ENCODE assay signal across 8 cellular contexts in genomic region chr1:149158308-149158707, GRCh38. TPM values are rescaled to one million over a fixed set of nuclear protein-coding genes. Genes with fewer than 3 reads are reported as not detected.
DNase-seq lines count a peak whose midpoint lies in the region; ATAC-seq, FAIRE-seq and TF ChIP-seq lines count a peak whose summit lies in the region.
"Not testable (repeated sequence)": the region's sequence is repeated elsewhere in the genome, so short reads cannot be mapped to it uniquely, and the experiment has no call there.

No MANE protein-coding gene starts in this region.

- H3K27me3 ChIP-seq in CD8-positive, alpha-beta memory T cell (ENCODE audit: insufficient read depth, low read length, poor library complexity, severe bottlenecking); RWPE2 (ENCODE audit: insufficient read depth, poor library complexity, severe bottlenecking); bronchial epithelial cell (ENCODE audit: control insufficient read depth, insufficient read depth, low read length); keratinocyte (ENCODE audit: control insufficient read depth, extremely low read depth, insufficient read depth, low read length); skeletal muscle tissue (ENCODE audit: control insufficient read depth in 3 of 3, insufficient read depth in 3 of 3, low read length in 3 of 3): not testable (repeated sequence)

- not testable (repeated sequence) for H3K4me1 ChIP-seq in CD8-positive, alpha-beta memory T cell (ENCODE audit: insufficient read depth, low read length); RWPE2 (ENCODE audit: insufficient read depth, poor library complexity, severe bottlenecking); keratinocyte (ENCODE audit: control insufficient read depth, extremely low read depth, insufficient read depth, low read length); skeletal muscle tissue (ENCODE audit: control insufficient read depth in 3 of 3, insufficient read depth in 3 of 3, low read length in 3 of 3)

- H3K4me1 Mint-ChIP-seq in CD8-positive, alpha-beta memory T cell = peaks cover 13 to 20% (median 18%) of the 10 kb centered on the region in 3 donors
- not testable (repeated sequence) for H3K4me1 Mint-ChIP-seq in activated naive CD4-positive, alpha-beta T cell treated with anti-CD3 and anti-CD28 coated beads for 36 hours (ENCODE audit: low read depth); natural killer cell

- not testable (repeated sequence) for H3K9me3 Mint-ChIP-seq in CD8-positive, alpha-beta memory T cell; activated naive CD4-positive, alpha-beta T cell treated with anti-CD3 and anti-CD28 coated beads for 36 hours; natural killer cell

- H3K36me3 ChIP-seq in CD8-positive, alpha-beta memory T cell (ENCODE audit: insufficient read depth, low read length); RWPE2 (ENCODE audit: low read depth); bronchial epithelial cell (ENCODE audit: control insufficient read depth, insufficient read depth, low read length); keratinocyte (ENCODE audit: control insufficient read depth in 2 of 2, extremely low read depth in 1 of 2, insufficient read depth in 2 of 2, low read length in 2 of 2); skeletal muscle tissue (ENCODE audit: control insufficient read depth in 3 of 3, insufficient read depth in 3 of 3, low read length in 3 of 3): not testable (repeated sequence)

- not testable (repeated sequence) for H3K9me3 ChIP-seq in CD8-positive, alpha-beta memory T cell (ENCODE audit: low read length); RWPE2 (ENCODE audit: severe bottlenecking); keratinocyte (ENCODE audit: control insufficient read depth, low read depth, low read length); skeletal muscle tissue (ENCODE audit: control insufficient read depth in 3 of 3, low read length in 3 of 3)

- dilution Hi-C loops in keratinocyte (cut with MboI; ENCODE audit: extremely low pct_ligation_motif_present, low sequenced_read_pairs) = not testable (repeated sequence)

- not testable (repeated sequence) for TF ChIP-seq CTCF in RWPE2 (IDR thresholded peaks at IDR 0.05; ENCODE audit: poor library complexity, severe bottlenecking); bronchial epithelial cell (IDR thresholded peaks at IDR 0.05; ENCODE audit: insufficient read depth, low read length, severe bottlenecking); keratinocyte (optimal IDR thresholded peaks at IDR 0.05 in 1 of 3, IDR thresholded peaks at IDR 0.05 in 1 of 3, conservative IDR thresholded peaks at IDR 0.05 in 1 of 3; ENCODE audit: extremely low read depth in 1 of 3, insufficient read depth in 2 of 3, low read length in 3 of 3); natural killer cell (IDR thresholded peaks at IDR 0.05)

- not testable (repeated sequence) for FAIRE-seq in bronchial epithelial cell (lab: Jason Lieb, UNC)
- peak; percentile 5 for FAIRE-seq in keratinocyte (lab: Jason Lieb, UNC)

- H3K4me3 ChIP-seq in CD8-positive, alpha-beta memory T cell (ENCODE audit: low read length); RWPE2 (ENCODE audit: severe bottlenecking); bronchial epithelial cell (ENCODE audit: low read depth, low read length); keratinocyte (ENCODE audit: control insufficient read depth in 2 of 3, extremely low read depth in 1 of 3, insufficient read depth in 2 of 3, low read depth in 1 of 3, low read length in 3 of 3); skeletal muscle tissue (ENCODE audit: low read length in 3 of 3): not testable (repeated sequence)

- POLR2A ChIA-PET in CD8-positive, alpha-beta memory T cell (lab: Charles Lee) = not testable (repeated sequence)

- H3K9me1 ChIP-seq in keratinocyte (ENCODE audit: control insufficient read depth, extremely low read depth, insufficient read depth, low read length) = not testable (repeated sequence)

- H3K4me2 ChIP-seq in keratinocyte (ENCODE audit: control insufficient read depth, extremely low read depth, insufficient read depth, low read depth, low read length) = not testable (repeated sequence)

- H3K27me3 Mint-ChIP-seq in CD8-positive, alpha-beta memory T cell; activated naive CD4-positive, alpha-beta T cell treated with anti-CD3 and anti-CD28 coated beads for 36 hours (ENCODE audit: low read depth); natural killer cell (ENCODE audit: low read depth in 2 of 2): not testable (repeated sequence)

- not testable (repeated sequence) for H3K36me3 Mint-ChIP-seq in CD8-positive, alpha-beta memory T cell; activated naive CD4-positive, alpha-beta T cell treated with anti-CD3 and anti-CD28 coated beads for 36 hours (ENCODE audit: low read depth); natural killer cell

- H3K9ac ChIP-seq in keratinocyte (ENCODE audit: control insufficient read depth, extremely low read depth, insufficient read depth, low read length); skeletal muscle tissue (ENCODE audit: low read depth in 1 of 3, low read length in 3 of 3): not testable (repeated sequence)

- intact Hi-C loops in activated naive CD4-positive, alpha-beta T cell treated with anti-CD3 and anti-CD28 coated beads for 36 hours (cut with micrococcal nuclease); natural killer cell (cut with micrococcal nuclease): not testable (repeated sequence)

- peak overlapping the region in 2 of 7 donors; percentile 27 to 41 for H3K4me3 Mint-ChIP-seq in CD8-positive, alpha-beta memory T cell
- H3K4me3 Mint-ChIP-seq in activated naive CD4-positive, alpha-beta T cell treated with anti-CD3 and anti-CD28 coated beads for 36 hours = not testable (repeated sequence)
- peak overlapping the region; percentile 62 for H3K4me3 Mint-ChIP-seq in natural killer cell

- CTCF ChIA-PET in CD8-positive, alpha-beta memory T cell (lab: Charles Lee); activated naive CD4-positive, alpha-beta T cell treated with anti-CD3 and anti-CD28 coated beads for 36 hours (lab: Charles Lee): not testable (repeated sequence)

- ATAC-seq in RWPE2 (ENCODE audit: low read depth); natural killer cell: not testable (repeated sequence)

- not testable (repeated sequence) for DNase-seq in CD8-positive, alpha-beta memory T cell; RWPE2 (ENCODE audit: low spot score); activated naive CD4-positive, alpha-beta T cell treated with anti-CD3 and anti-CD28 coated beads for 36 hours; keratinocyte (ENCODE audit: low read depth, low spot score); natural killer cell
- DNase-seq in LHCN-M2 (ENCODE audit: low read depth) = peak; percentile 70
- peak; percentile 1 for DNase-seq in bronchial epithelial cell (ENCODE audit: low read depth)

- H3K27ac Mint-ChIP-seq in CD8-positive, alpha-beta memory T cell = peak overlapping the region in 6 of 8 donors; percentile 14 to 86 (median 48)
- H3K27ac Mint-ChIP-seq in activated naive CD4-positive, alpha-beta T cell treated with anti-CD3 and anti-CD28 coated beads for 36 hours = peak overlapping the region; percentile 36
- peak overlapping the region; percentile 36 to 64 for H3K27ac Mint-ChIP-seq in natural killer cell

- not testable (repeated sequence) for H2AFZ ChIP-seq in keratinocyte (ENCODE audit: control insufficient read depth, low read length)

- not testable (repeated sequence) for H3K79me2 ChIP-seq in keratinocyte (ENCODE audit: control insufficient read depth, insufficient read depth, low read length)

- not testable (repeated sequence) for H3K27ac ChIP-seq in CD8-positive, alpha-beta memory T cell (ENCODE audit: low read depth, low read length); keratinocyte (ENCODE audit: control insufficient read depth, insufficient read depth, low read length)
- H3K27ac ChIP-seq in RWPE2 (ENCODE audit: poor library complexity, severe bottlenecking) = peak overlapping the region; percentile 64
- peak overlapping the region; percentile 60 for H3K27ac ChIP-seq in skeletal muscle tissue (ENCODE audit: low read depth, low read length)

- not testable (repeated sequence) for H4K20me1 ChIP-seq in keratinocyte (ENCODE audit: control insufficient read depth, extremely low read depth, insufficient read depth, low read length)

RNA-seq across cellular contexts. Expression of gene NBPF9, which starts 55.0 kb away (rescaled TPM):
- total RNA-seq in CD8-positive, alpha-beta memory T cell = 10 to 100 TPM; 12.6 to 13.1 TPM
- 3.2 TPM for polyA plus RNA-seq in CD8-positive, alpha-beta memory T cell
- total RNA-seq in LHCN-M2 (2014; rRNA removed) (19.1 and 19.9 TPM in 2 replicates), bronchial epithelial cell (6.7 and 12.4 TPM in 2 replicates), natural killer cell (10 to 100 TPM; 21.1 to 25.3 (median 23.5) TPM), skeletal muscle tissue (12.5 TPM)
- 11.6 TPM for polyA plus RNA-seq in LHCN-M2 (2012)
- total RNA-seq in activated naive CD4-positive, alpha-beta T cell treated with anti-CD3 and anti-CD28 coated beads for 36 hours = 10 to 100 TPM; 25.2 to 26.9 TPM
- polyA plus RNA-seq in keratinocyte = 14.5 to 18.1 TPM (median 15.3 TPM) in 3 replicates
- polyA plus RNA-seq in keratinocyte (2011; ENCODE audit: low read depth) = 11.1 TPM
- 7.0 and 10.5 TPM in 2 replicates for polyA plus RNA-seq in keratinocyte (2011; cell fraction: cytosol; rRNA removed)
- polyA plus RNA-seq in keratinocyte (2011; cell fraction: nucleus; rRNA removed) = 57.5 and 59.9 TPM in 2 replicates
- polyA plus RNA-seq in keratinocyte (2012; ENCODE audit: low replicate concordance) = 9.8 and 12.1 TPM in 2 replicates
- polyA minus RNA-seq in keratinocyte = 12.9 to 31.5 TPM (median 15.9 TPM) in 3 replicates
- 5.8 TPM for polyA minus RNA-seq in keratinocyte (2011; cell fraction: cytosol; rRNA and poly(A)+ RNA removed)
- polyA minus RNA-seq in keratinocyte (2011; cell fraction: nucleus; rRNA and poly(A)+ RNA removed) = 23.0 and 46.8 TPM in 2 replicates
